In the genomic region with DNA sequence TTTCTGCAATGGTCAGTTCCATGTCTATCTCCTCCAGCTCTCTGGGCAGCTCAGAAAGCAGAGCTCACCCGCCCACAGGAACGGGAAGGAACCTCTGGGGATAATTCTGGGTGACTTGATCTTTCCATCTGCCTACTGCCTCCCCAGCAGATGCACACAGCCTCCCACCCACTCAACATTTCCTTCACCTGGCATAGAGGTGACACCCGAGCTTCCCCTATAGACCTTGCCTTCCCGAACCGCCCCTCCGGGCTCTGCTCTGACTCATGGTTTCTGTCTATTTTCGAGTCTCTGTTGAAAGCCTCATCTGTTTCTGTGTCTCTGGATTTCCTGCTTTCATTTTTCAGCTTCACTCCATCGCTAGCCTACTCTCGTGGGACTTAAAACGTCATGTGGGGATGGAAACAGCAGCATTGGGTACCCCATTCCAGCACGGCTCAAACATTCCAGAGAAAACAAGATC, we compare ENCODE assay signal across 8 cellular contexts. TPM values are rescaled to one million over a fixed set of nuclear protein-coding genes. Genes with fewer than 3 reads are reported as not detected.
DNase-seq lines count a peak whose midpoint lies in the region; ATAC-seq and TF ChIP-seq lines count a peak whose summit lies in the region.

No MANE protein-coding gene starts in this region.

- H3K4me1 Mint-ChIP-seq in stimulated activated naive CD8-positive, alpha-beta T cell treated with anti-CD3 and anti-CD28 coated beads, Interleukin-15, Interleukin-2, amounts not matched to agents 100 ng/mL and 50 ng/mL, for 24 hours (ENCODE audit: low read depth) = peaks cover 81% of the 10 kb centered on the region

- intact Hi-C loops in ascending aorta (cut with DNase I) = no loop called here
- intact Hi-C loops in mucosa of descending colon (cut with DNase I, micrococcal nuclease) = no loop called here

- H3K27ac ChIP-seq in RWPE2 (ENCODE audit: poor library complexity, severe bottlenecking) = peak overlapping the region; percentile 11
- H3K27ac ChIP-seq in ascending aorta = peak overlapping the region; percentile 64 to 81
- H3K27ac ChIP-seq in substantia nigra (ENCODE audit: low read depth, low read length, poor library complexity, severe bottlenecking) = no peak overlapping the region

- H3K9me3 ChIP-seq in RWPE2 (ENCODE audit: severe bottlenecking) = no peaks in the 10 kb centered on the region
- H3K9me3 ChIP-seq in ascending aorta = no peaks in the 10 kb centered on the region
- no peaks in the 10 kb centered on the region for H3K9me3 ChIP-seq in mucosa of descending colon

- H3K4me1 ChIP-seq in RWPE2 (ENCODE audit: insufficient read depth, poor library complexity, severe bottlenecking) (peaks cover 14% of the 10 kb centered on the region), ascending aorta (peaks cover 0 to 13% of the 10 kb centered on the region in 2 donors), mucosa of descending colon (ENCODE audit: low read depth) (no peaks in the 10 kb centered on the region)

- ATAC-seq in GM18498 (IDR thresholded peaks at IDR 0.05; ENCODE audit: unreplicated experiment) (peak; percentile 85), HG02642 (IDR thresholded peaks at IDR 0.05; ENCODE audit: poor library complexity, unreplicated experiment) (peak; percentile 86), RWPE2 (ENCODE audit: low read depth) (peak; percentile 73), mucosa of descending colon (peak; percentile 68)

- no peaks in the 10 kb centered on the region for H3K9me3 Mint-ChIP-seq in stimulated activated naive CD8-positive, alpha-beta T cell treated with anti-CD3 and anti-CD28 coated beads, Interleukin-15, Interleukin-2, amounts not matched to agents 100 ng/mL and 50 ng/mL, for 24 hours

- H3K27me3 ChIP-seq in RWPE2 (ENCODE audit: insufficient read depth, poor library complexity, severe bottlenecking) = no peaks in the 10 kb centered on the region
- no peaks in the 10 kb centered on the region for H3K27me3 ChIP-seq in ascending aorta

- H3K4me3 ChIP-seq in RWPE2 (ENCODE audit: severe bottlenecking) (no peak overlapping the region), ascending aorta (peak overlapping the region in 1 of 2 donors; percentile 45), mucosa of descending colon (no peak overlapping the region)

- TF ChIP-seq CTCF in RWPE2 (IDR thresholded peaks at IDR 0.05; ENCODE audit: poor library complexity, severe bottlenecking) (no peak), ascending aorta (IDR thresholded peaks at IDR 0.05) (no peak), mucosa of descending colon (IDR thresholded peaks at IDR 0.05) (no peak)

- H3K4me3 Mint-ChIP-seq in stimulated activated naive CD8-positive, alpha-beta T cell treated with anti-CD3 and anti-CD28 coated beads, Interleukin-15, Interleukin-2, amounts not matched to agents 100 ng/mL and 50 ng/mL, for 24 hours = peak overlapping the region; percentile 71

- peaks cover 33% of the 10 kb centered on the region for H3K36me3 ChIP-seq in RWPE2 (ENCODE audit: low read depth)
- H3K36me3 ChIP-seq in ascending aorta = peaks cover 15 to 18% of the 10 kb centered on the region in 2 donors
- H3K36me3 ChIP-seq in mucosa of descending colon (ENCODE audit: low read depth) = no peaks in the 10 kb centered on the region

- no peaks in the 10 kb centered on the region for H3K27me3 Mint-ChIP-seq in stimulated activated naive CD8-positive, alpha-beta T cell treated with anti-CD3 and anti-CD28 coated beads, Interleukin-15, Interleukin-2, amounts not matched to agents 100 ng/mL and 50 ng/mL, for 24 hours

- no peak for DNase-seq in RWPE2 (ENCODE audit: low spot score)
- peak in 1 of 2 donors; percentile 81 for DNase-seq in ascending aorta (ENCODE audit: low spot score in 2 of 2)
- no peak for DNase-seq in mucosa of descending colon
- DNase-seq in substantia nigra (lab: John Stamatoyannopoulos, UW) = no peak
- DNase-seq in NCI-H2081 (lab: John Stamatoyannopoulos, UW) = no peak

- H3K36me3 Mint-ChIP-seq in stimulated activated naive CD8-positive, alpha-beta T cell treated with anti-CD3 and anti-CD28 coated beads, Interleukin-15, Interleukin-2, amounts not matched to agents 100 ng/mL and 50 ng/mL, for 24 hours (ENCODE audit: low read depth) = peaks cover 30% of the 10 kb centered on the region

- H3K27ac Mint-ChIP-seq in stimulated activated naive CD8-positive, alpha-beta T cell treated with anti-CD3 and anti-CD28 coated beads, Interleukin-15, Interleukin-2, amounts not matched to agents 100 ng/mL and 50 ng/mL, for 24 hours = peak overlapping the region; percentile 95

RNA-seq across cellular contexts. Expression of a gene that starts 11.4 kb away (rescaled TPM):
- total RNA-seq in ascending aorta = 84.6 TPM
- total RNA-seq in mucosa of descending colon = 10 to 100 TPM; 45.3 to 54.8 (median 49.3) TPM

RNA-seq across cellular contexts. Expression of a gene that starts 11.6 kb away (rescaled TPM):
- 24.1 TPM for total RNA-seq in ascending aorta
- total RNA-seq in mucosa of descending colon = 10 to 100 TPM; 46.4 to 64.8 (median 59.5) TPM

RNA-seq across cellular contexts. Expression of a gene that starts 21.0 kb away (rescaled TPM):
- total RNA-seq in ascending aorta (32.4 TPM), mucosa of descending colon (10 to 100 TPM; 17.3 to 21.4 (median 19.1) TPM)

RNA-seq across cellular contexts. Expression of a gene that starts 39.2 kb away (rescaled TPM):
- 1.3 TPM for total RNA-seq in ascending aorta
- total RNA-seq in mucosa of descending colon = 10 to 100 TPM; 15.5 to 20.0 (median 15.6) TPM

RNA-seq across cellular contexts. Expression of a gene that starts 44.6 kb away (rescaled TPM):
- total RNA-seq in ascending aorta = 38.1 TPM
- 10 to 100 TPM; 48.4 to 63.4 (median 62.2) TPM for total RNA-seq in mucosa of descending colon
